Comparison of ENCODE assay signal across 10 cellular contexts in genomic region chr16:86575095-86575685, GRCh38. TPM values are rescaled to one million over a fixed set of nuclear protein-coding genes. Genes with fewer than 3 reads are reported as not detected.
DNase-seq lines count a peak whose midpoint lies in the region; ATAC-seq, FAIRE-seq and TF ChIP-seq lines count a peak whose summit lies in the region.
"Had no signal": no experiment of that assay in that cellular context is flagged by ENCODE, and none has a peak within 500 bp of the region (broad histone marks: within the 10 kb centered on the region; RNA-seq: fewer than 3 reads in every experiment).

No MANE protein-coding gene starts in this region.

- peaks cover 96% of the 10 kb centered on the region for H3K27me3 ChIP-seq in HUES6 (ENCODE audit: control insufficient read depth, insufficient read depth, low read length)

- no peaks in the 10 kb centered on the region for H3K36me3 ChIP-seq in HUES6 (ENCODE audit: control insufficient read depth, insufficient read depth, low read length)
- peaks cover 23% of the 10 kb centered on the region for H3K36me3 ChIP-seq in mesodermal cell (ENCODE audit: control insufficient read depth, insufficient read depth, low read length)

- no peaks in the 10 kb centered on the region for H3K9me3 Mint-ChIP-seq in effector memory CD8-positive, alpha-beta T cell
- H3K9me3 Mint-ChIP-seq: activated CD4-positive, alpha-beta memory T cell treated with anti-CD3 and anti-CD28 coated beads, Interleukin-2, amount 10 ng/mL, durations not matched to agents 7 days and 5 days; activated naive CD8-positive, alpha-beta T cell treated with anti-CD3 and anti-CD28 coated beads, Interleukin-2, amount 10 ng/mL, durations not matched to agents 7 days and 5 days had no signal

- peak overlapping the region; percentile 27 for H3K9ac ChIP-seq in HUES6 (ENCODE audit: low read length)

- TF ChIP-seq POLR2A in A549 (IDR thresholded peaks at IDR 0.05; ENCODE audit: low read length): no peak

- CTCF ChIA-PET in A549 (lab: Yijun Ruan, JAX): interaction anchor here (0.6 to 4.7 kb wide), 17 partner anchors 11 to 707 kb away, joined by 3 to 18 read pairs (median 3); no protein-coding TSS in a partner anchor

- peak overlapping the region; percentile 71 to 82; a peak in 4 of 6 replicates for H3K27ac ChIP-seq in A549
- H3K27ac ChIP-seq in HUES6 (ENCODE audit: low read depth, low read length): no peak overlapping the region
- peak overlapping the region; percentile 29 for H3K27ac ChIP-seq in mesodermal cell (ENCODE audit: low read depth, low read length, severe bottlenecking)

- no peak overlapping the region for H3K4me3 ChIP-seq in A549
- peak overlapping the region; percentile 64 for H3K4me3 ChIP-seq in HUES6 (ENCODE audit: low read depth, low read length)
- no peak overlapping the region for H3K4me3 ChIP-seq in mesodermal cell (ENCODE audit: extremely low read depth, insufficient read depth, low read length, poor library complexity, severe bottlenecking)

- no peak overlapping the region for H3K27ac Mint-ChIP-seq in effector memory CD8-positive, alpha-beta T cell
- H3K27ac Mint-ChIP-seq: activated CD4-positive, alpha-beta memory T cell treated with anti-CD3 and anti-CD28 coated beads, Interleukin-2, amount 10 ng/mL, durations not matched to agents 7 days and 5 days; activated naive CD8-positive, alpha-beta T cell treated with anti-CD3 and anti-CD28 coated beads, Interleukin-2, amount 10 ng/mL, durations not matched to agents 7 days and 5 days had no signal

- no peak for FAIRE-seq in A549 (lab: Jason Lieb, UNC)

- peaks cover 79 to 100% of the 10 kb centered on the region in 2 donors for H3K27me3 Mint-ChIP-seq in effector memory CD8-positive, alpha-beta T cell

- TF ChIP-seq EP300 in A549 (IDR thresholded peaks at IDR 0.05): no peak

- H3K4me1 ChIP-seq in A549 (no peaks in the 10 kb centered on the region), HUES6 (ENCODE audit: control insufficient read depth, insufficient read depth, low read length) (peaks cover 48% of the 10 kb centered on the region), mesodermal cell (ENCODE audit: control insufficient read depth, insufficient read depth, low read length, poor library complexity, severe bottlenecking) (peaks cover 59% of the 10 kb centered on the region)

- no peak for TF ChIP-seq CTCF in A549 (IDR thresholded peaks at IDR 0.05)

- H3K36me3 Mint-ChIP-seq in effector memory CD8-positive, alpha-beta T cell (ENCODE audit: insufficient read depth): no peaks in the 10 kb centered on the region
- H3K36me3 Mint-ChIP-seq: activated naive CD8-positive, alpha-beta T cell treated with anti-CD3 and anti-CD28 coated beads, Interleukin-2, amount 10 ng/mL, durations not matched to agents 7 days and 5 days had no signal

- H3K4me2 ChIP-seq in A549: peak overlapping the region; percentile 69; the same call in 2 of the 3 replicates

- 90% methylated on average over 17 of the region's 17 CpGs for WGBS in A549 (ENCODE audit: missing lambda C conversion rate)
- 59 to 69% methylated on average over 10 to 15 of the region's 17 CpGs for WGBS in mesodermal cell (ENCODE audit: insufficient coverage in 2 of 2), 2 experiments

- H3K4me1 Mint-ChIP-seq in effector memory CD8-positive, alpha-beta T cell (ENCODE audit: low read depth in 2 of 2): peaks cover 6% of the 10 kb centered on the region in 2 donors

- TF ChIP-seq RAD21 in A549 (conservative IDR thresholded peaks at IDR 0.05 in 1 of 2, IDR thresholded peaks at IDR 0.05 in 1 of 2): no peak

- no peaks in the 10 kb centered on the region for H3K9me3 ChIP-seq in A549
- no peaks in the 10 kb centered on the region for H3K9me3 ChIP-seq in HUES6 (ENCODE audit: control insufficient read depth, insufficient read depth, low read depth, low read length)
- H3K9me3 ChIP-seq in mesodermal cell (ENCODE audit: control insufficient read depth, low read length): no peaks in the 10 kb centered on the region

- POLR2A ChIA-PET in A549 (lab: Yijun Ruan, JAX): interaction anchor here (1.1 to 1.7 kb wide), 2 partner anchors 90 to 442 kb away, joined by 3 to 6 read pairs; no protein-coding TSS in a partner anchor

- peak overlapping the region; percentile 70 to 71 for H3K4me3 Mint-ChIP-seq in effector memory CD8-positive, alpha-beta T cell

- DNase-seq in A549 (ENCODE audit: low read depth in 1 of 2, low spot score in 1 of 2): no peak
- no peak for DNase-seq in effector memory CD8-positive, alpha-beta T cell
- DNase-seq in NCI-H1694 treated with DMSO at 0.1 percent for 48 hours (lab: John Stamatoyannopoulos, UW): no peak
- no peak for DNase-seq in NCI-H2196 (lab: John Stamatoyannopoulos, UW; ENCODE audit: unreplicated experiment)
- no peak for DNase-seq in DMS153 treated with DMSO at 0.1 percent for 48 hours (lab: John Stamatoyannopoulos, UW; ENCODE audit: unreplicated experiment)

- ATAC-seq in A549: peak in 1 of 2 experiments; percentile 16; a peak in 1 of 6 replicates
- no peak for ATAC-seq in effector memory CD8-positive, alpha-beta T cell (replicated peaks)
- no peak for ATAC-seq in GM21576 (IDR thresholded peaks at IDR 0.05; ENCODE audit: unreplicated experiment)

TF ChIP-seq in A549, 52 proteins besides CTCF, POLR2A, EP300 and RAD21:
- no peak for TF ChIP-seq NR3C1 (IDR thresholded peaks at IDR 0.05)
- no peak for TF ChIP-seq PBX3 (IDR thresholded peaks at IDR 0.05)
- TF ChIP-seq POLR2AphosphoS2 (conservative IDR thresholded peaks at IDR 0.05; ENCODE audit: low read length): no peak
- no peak for TF ChIP-seq HEYL (CRISPR knock-in tag; IDR thresholded peaks at IDR 0.05)
- no peak for TF ChIP-seq EHF (CRISPR knock-in tag; IDR thresholded peaks at IDR 0.05)
- no peak for TF ChIP-seq ZFP36 (IDR thresholded peaks at IDR 0.05; ENCODE audit: borderline replicate concordance, partially characterized antibody)
- no peak for TF ChIP-seq RNF2 (IDR thresholded peaks at IDR 0.05; ENCODE audit: borderline replicate concordance, low read depth)
- TF ChIP-seq JUN (IDR thresholded peaks at IDR 0.05): no peak
- no peak for TF ChIP-seq BCL3 (IDR thresholded peaks at IDR 0.05)
- TF ChIP-seq ZC3H11A (IDR thresholded peaks at IDR 0.05): no peak
- no peak for TF ChIP-seq MAFK (IDR thresholded peaks at IDR 0.05; ENCODE audit: partially characterized antibody)
- TF ChIP-seq HOXB13 (CRISPR knock-in tag; IDR thresholded peaks at IDR 0.05; ENCODE audit: low read depth): no peak
- no peak for TF ChIP-seq NPAS2 (CRISPR knock-in tag; IDR thresholded peaks at IDR 0.05; ENCODE audit: borderline replicate concordance)
- TF ChIP-seq EHMT2 (IDR thresholded peaks at IDR 0.05; ENCODE audit: low read depth): no peak

RNA-seq across cellular contexts. Expression of gene FOXL1, which starts 3.2 kb away (rescaled TPM):
- polyA plus RNA-seq in A549 (2011; rRNA removed): 0.48 and 0.50 TPM in 2 replicates
- polyA plus RNA-seq in A549 (2012; cell fraction: cytosol; rRNA removed): 0.62 and 1.5 TPM in 2 replicates
- 2.1 and 5.7 TPM in 2 replicates for polyA plus RNA-seq in A549 (2012; cell fraction: nucleus; rRNA removed)
- 0.52 to 0.70 TPM (median 0.70 TPM) in 3 replicates for polyA plus RNA-seq in A549 (2017; fragmentation: RNase III; extraction: RNeasy Plus Mini Kit Qiagen cat#74134 plus additional on column Dnase treatment)
- 0.33 and 0.34 TPM in 2 replicates for polyA minus RNA-seq in A549 (2011; rRNA and poly(A)+ RNA removed)
- polyA plus RNA-seq in mesodermal cell (2013, experiment 1 of 2): 3.8 TPM
- 2.6 TPM for polyA plus RNA-seq in mesodermal cell (2013, experiment 2 of 2)

RNA-seq across cellular contexts. Expression of gene FOXC2, which starts 8.6 kb away (rescaled TPM):
- polyA plus RNA-seq in A549 (2011; rRNA removed) (0.06 and 0.09 TPM in 2 replicates), A549 (2017; fragmentation: RNase III; extraction: RNeasy Plus Mini Kit Qiagen cat#74134 plus additional on column Dnase treatment) (0.28 to 0.46 TPM (median 0.42 TPM) in 3 replicates)
- 0.32 and 0.36 TPM in 2 replicates for polyA plus RNA-seq in A549 (2012; cell fraction: cytosol; rRNA removed)
- polyA plus RNA-seq in A549 (2012; cell fraction: nucleus; rRNA removed): 0.54 and 0.61 TPM in 2 replicates
- polyA minus RNA-seq in A549 (2011; rRNA and poly(A)+ RNA removed): 0.08 and 0.19 TPM in 2 replicates
- 12.3 TPM for polyA plus RNA-seq in mesodermal cell (2013, experiment 1 of 2)
- 9.1 TPM for polyA plus RNA-seq in mesodermal cell (2013, experiment 2 of 2)

RNA-seq across cellular contexts. Expression of gene MTHFSD, which starts 20.2 kb away (rescaled TPM):
- polyA plus RNA-seq in A549 (2011; rRNA removed): 14.9 and 16.9 TPM in 2 replicates
- polyA plus RNA-seq in A549 (2012; cell fraction: cytosol; rRNA removed): 8.6 and 10.3 TPM in 2 replicates
- 27.4 and 28.9 TPM in 2 replicates for polyA plus RNA-seq in A549 (2012; cell fraction: nucleus; rRNA removed)
- polyA plus RNA-seq in A549 (2017; fragmentation: RNase III; extraction: RNeasy Plus Mini Kit Qiagen cat#74134 plus additional on column Dnase treatment): 12.8 to 13.1 TPM (median 12.9 TPM) in 3 replicates
- polyA minus RNA-seq in A549 (2011; rRNA and poly(A)+ RNA removed): 29.8 and 32.2 TPM in 2 replicates
- 19.2 TPM for polyA plus RNA-seq in mesodermal cell (2013, experiment 1 of 2)
- 17.6 TPM for polyA plus RNA-seq in mesodermal cell (2013, experiment 2 of 2)
